In genomic region chr11:7638710-7639642, GRCh38 we compare ENCODE assay signal across 11 cellular contexts. TPM values are rescaled to one million over a fixed set of nuclear protein-coding genes. Genes with fewer than 3 reads are reported as not detected.
DNase-seq lines count a peak whose midpoint lies in the region; ATAC-seq and TF ChIP-seq lines count a peak whose summit lies in the region.
"Had no signal": no experiment of that assay in that cellular context is flagged by ENCODE, and none has a peak within 500 bp of the region (broad histone marks: within the 10 kb centered on the region; RNA-seq: fewer than 3 reads in every experiment).

No MANE protein-coding gene starts in this region.

- no peak overlapping the region for H3K9ac ChIP-seq in skeletal muscle tissue (ENCODE audit: low read depth in 1 of 3, low read length in 3 of 3)

- no peak overlapping the region for H2AFZ ChIP-seq in OCI-LY7 (ENCODE audit: low read length)

- H4K20me1 ChIP-seq in OCI-LY7 (ENCODE audit: insufficient read depth, low read length), result no peaks in the 10 kb centered on the region

- H3K27me3 ChIP-seq in skeletal muscle tissue (ENCODE audit: control insufficient read depth in 3 of 3, insufficient read depth in 3 of 3, low read length in 3 of 3) (no peaks in the 10 kb centered on the region), SJCRH30 (no peaks in the 10 kb centered on the region)

- H3K4me3 ChIP-seq in OCI-LY7 (ENCODE audit: low read depth, low read length, poor library complexity, severe bottlenecking), result no peak overlapping the region
- no peak overlapping the region for H3K4me3 ChIP-seq in skeletal muscle tissue (ENCODE audit: low read length in 3 of 3)
- no peak overlapping the region for H3K4me3 ChIP-seq in SJCRH30

- CTCF ChIA-PET in OCI-LY7 (lab: Charles Lee; ENCODE audit: unreplicated experiment), result interaction anchor here (0.6 kb wide), 1 partner anchor 126 kb away, joined by 3 read pairs; no protein-coding TSS in a partner anchor

- H3K27ac ChIP-seq in OCI-LY7 (ENCODE audit: low read depth, low read length, poor library complexity, severe bottlenecking) (peak overlapping the region; percentile 33), skeletal muscle tissue (ENCODE audit: low read depth, low read length) (peak overlapping the region; percentile 73), SJCRH30 (no peak overlapping the region)
- H3K27ac ChIP-seq: RWPE1 had no signal

- intact Hi-C loops in OCI-LY7 (cut with micrococcal nuclease; ENCODE audit: unreplicated experiment), result no loop called here

- peak; percentile 85 for ATAC-seq in GM18909 (IDR thresholded peaks at IDR 0.05; ENCODE audit: poor library complexity, unreplicated experiment)
- peak; percentile 64 for ATAC-seq in HG02610 (IDR thresholded peaks at IDR 0.05; ENCODE audit: unreplicated experiment)
- no peak for ATAC-seq in HG03025 (IDR thresholded peaks at IDR 0.05; ENCODE audit: low FRiP score, unreplicated experiment)
- no peak for ATAC-seq in HG03280 (IDR thresholded peaks at IDR 0.05; ENCODE audit: unreplicated experiment)

- no peaks in the 10 kb centered on the region for H3K79me2 ChIP-seq in OCI-LY7 (ENCODE audit: insufficient read depth, low read depth, low read length)

- H3K9me3 ChIP-seq in OCI-LY7 (ENCODE audit: low read length), result no peaks in the 10 kb centered on the region
- no peaks in the 10 kb centered on the region for H3K9me3 ChIP-seq in skeletal muscle tissue (ENCODE audit: control insufficient read depth in 3 of 3, low read length in 3 of 3)
- H3K9me3 ChIP-seq in SJCRH30 (replicated peaks), result no peaks in the 10 kb centered on the region

- TF ChIP-seq CTCF in OCI-LY7 (conservative IDR thresholded peaks at IDR 0.05; ENCODE audit: low read length), result no peak

- H3K9me2 ChIP-seq in OCI-LY7 (ENCODE audit: insufficient read depth, low read length), result no peaks in the 10 kb centered on the region

- peaks cover 99% of the 10 kb centered on the region for H3K36me3 ChIP-seq in OCI-LY7 (ENCODE audit: insufficient read depth, low read length)
- H3K36me3 ChIP-seq in skeletal muscle tissue (ENCODE audit: control insufficient read depth in 3 of 3, insufficient read depth in 3 of 3, low read length in 3 of 3), result peaks cover 62 to 81% (median 74%) of the 10 kb centered on the region in 3 donors
- no peaks in the 10 kb centered on the region for H3K36me3 ChIP-seq in SJCRH30

- DNase-seq in OCI-LY7 (ENCODE audit: low spot score) (peak; percentile 40), pons (ENCODE audit: low spot score) (no peak), SJCRH30 (no peak)
- DNase-seq: activated CD4-positive, alpha-beta T cell treated with anti-CD3 and anti-CD28 coated beads for 4 hours; NCI-H1436 treated with DMSO at 0.1 percent for 48 hours had no signal

- POLR2A ChIA-PET in OCI-LY7 (lab: Charles Lee), result interaction anchor here (0.6 to 1.2 kb wide), 4 partner anchors 10 to 129 kb away, joined by 3 to 5 read pairs (median 3); no protein-coding TSS in a partner anchor

- BruUV-seq in OCI-LY7 (replicated peaks; lab: Mats Ljungman, UMichigan), result no TSS peak

- peak overlapping the region; percentile 36 for H3K4me2 ChIP-seq in OCI-LY7 (ENCODE audit: low read length)

- H3K4me1 ChIP-seq in OCI-LY7 (ENCODE audit: insufficient read depth, low read length, poor library complexity, severe bottlenecking) (peaks cover 23% of the 10 kb centered on the region), skeletal muscle tissue (ENCODE audit: control insufficient read depth in 3 of 3, insufficient read depth in 3 of 3, low read length in 3 of 3) (peaks cover 0 to 11% (median 6%) of the 10 kb centered on the region in 3 donors), SJCRH30 (no peaks in the 10 kb centered on the region)

RNA-seq across cellular contexts. Expression of gene CYB5R2, which starts 34.3 kb away (rescaled TPM):
- total RNA-seq in OCI-LY7 (2014; rRNA removed; shearing (Covaris generic)), result not detected in 2 replicates
- total RNA-seq in OCI-LY7 (2022), result not detected in 2 replicates
- 2.6 TPM for total RNA-seq in skeletal muscle tissue
- total RNA-seq in SJCRH30 (2014; rRNA removed; shearing (Covaris generic)), result not detected in 2 replicates

Comparison
In these comparisons a context has a peak if more than half of its experiments do, and no peak if none do; other contexts are left out.
1. ATAC-seq: peak in GM18909 (single experiment) and HG02610 (single experiment); none in HG03025 (single experiment) and HG03280 (single experiment).